In the genomic region with DNA sequence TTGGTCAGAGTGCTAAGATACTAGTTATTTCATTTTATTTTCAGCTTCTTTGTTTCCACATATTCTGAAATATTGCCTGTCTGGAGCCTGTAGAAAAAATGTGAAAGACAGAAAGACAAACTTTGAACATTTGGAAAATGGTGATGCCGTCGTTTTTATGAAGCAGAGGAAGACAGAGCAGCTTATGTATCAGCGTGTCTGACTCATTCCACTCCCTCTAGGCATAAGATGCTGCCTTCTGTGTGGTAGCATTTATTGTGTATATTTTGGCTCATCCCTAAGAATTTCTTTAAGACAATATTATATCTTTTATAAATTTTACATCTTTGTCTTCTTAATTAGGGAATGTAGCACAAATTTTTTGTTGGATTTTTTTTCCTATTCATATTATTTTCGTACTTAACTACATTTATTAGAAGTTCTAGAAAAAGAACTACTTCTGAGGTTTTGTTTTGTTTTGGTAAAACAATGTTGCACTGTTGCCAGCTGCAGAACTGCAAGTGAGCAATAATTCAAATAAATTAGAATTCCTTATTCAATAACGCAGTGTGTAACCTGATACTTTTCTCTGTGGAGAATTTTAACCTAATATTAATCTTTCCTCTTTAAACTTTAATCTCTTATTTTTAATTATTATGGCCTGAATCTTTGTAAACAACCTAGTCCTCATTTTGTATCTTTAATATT, we compare ENCODE assay signal across 13 cellular contexts.
DNase-seq lines count a peak whose midpoint lies in the region; ATAC-seq, FAIRE-seq and TF ChIP-seq lines count a peak whose summit lies in the region.
"Had no signal": no experiment of that assay in that cellular context is flagged by ENCODE, and none has a peak within 500 bp of the region (broad histone marks: within the 10 kb centered on the region; RNA-seq: fewer than 3 reads in every experiment).

No MANE protein-coding gene starts in this region.

- no peaks in the 10 kb centered on the region for H3K9me1 ChIP-seq in keratinocyte (ENCODE audit: control insufficient read depth, extremely low read depth, insufficient read depth, low read length)

- H3K36me3 ChIP-seq in keratinocyte (ENCODE audit: control insufficient read depth in 2 of 2, extremely low read depth in 1 of 2, insufficient read depth in 2 of 2, low read length in 2 of 2) = no peaks in the 10 kb centered on the region
- H3K36me3 ChIP-seq in ascending aorta = no peaks in the 10 kb centered on the region

- dilution Hi-C loops in keratinocyte (cut with MboI; ENCODE audit: extremely low pct_ligation_motif_present, low sequenced_read_pairs) = no loop called here

- ATAC-seq in esophagus mucosa = no peak
- ATAC-seq: stimulated activated effector memory CD8-positive, alpha-beta T cell treated with anti-CD3 and anti-CD28 coated beads, Interleukin-12 subunit alpha, Interleukin-12 subunit beta, amount 100 ng/mL, for 72 hours; T-helper 17 cell had no signal

- H3K4me3 ChIP-seq in AG09309 (ENCODE audit: control insufficient read depth, low read depth, low read length) = no peak overlapping the region
- H3K4me3 ChIP-seq in cardiac fibroblast (replicated peaks in 1 of 2; ENCODE audit: low read depth in 2 of 2, low read length in 2 of 2) = no peak overlapping the region
- no peak overlapping the region for H3K4me3 ChIP-seq in keratinocyte (ENCODE audit: control insufficient read depth in 2 of 3, extremely low read depth in 1 of 3, insufficient read depth in 2 of 3, low read depth in 1 of 3, low read length in 3 of 3)
- H3K4me3 ChIP-seq in ascending aorta = no peak overlapping the region

- H3K27me3 ChIP-seq in keratinocyte (ENCODE audit: control insufficient read depth, extremely low read depth, insufficient read depth, low read length) (no peaks in the 10 kb centered on the region), ascending aorta (no peaks in the 10 kb centered on the region)

- H3K79me2 ChIP-seq in keratinocyte (ENCODE audit: control insufficient read depth, insufficient read depth, low read length) = no peaks in the 10 kb centered on the region

- TF ChIP-seq CTCF in AG09309 (IDR thresholded peaks at IDR 0.05; ENCODE audit: control insufficient read depth, insufficient read depth, low read depth, low read length, missing control alignments) (no peak), cardiac fibroblast (IDR thresholded peaks at IDR 0.05; ENCODE audit: low read depth, low read length) (no peak), keratinocyte (optimal IDR thresholded peaks at IDR 0.05 in 1 of 3, IDR thresholded peaks at IDR 0.05 in 1 of 3, conservative IDR thresholded peaks at IDR 0.05 in 1 of 3; ENCODE audit: extremely low read depth in 1 of 3, insufficient read depth in 2 of 3, low read length in 3 of 3) (no peak), ascending aorta (IDR thresholded peaks at IDR 0.05) (no peak)

- peaks cover 5% of the 10 kb centered on the region for H3K4me1 ChIP-seq in keratinocyte (ENCODE audit: control insufficient read depth, extremely low read depth, insufficient read depth, low read length)
- no peaks in the 10 kb centered on the region for H3K4me1 ChIP-seq in ascending aorta

- H4K20me1 ChIP-seq in keratinocyte (ENCODE audit: control insufficient read depth, extremely low read depth, insufficient read depth, low read length) = no peaks in the 10 kb centered on the region

- intact Hi-C loops in ascending aorta (cut with DNase I) = no loop called here

- H3K27ac ChIP-seq in keratinocyte (ENCODE audit: control insufficient read depth, insufficient read depth, low read length) = no peak overlapping the region
- H3K27ac ChIP-seq in ascending aorta = no peak overlapping the region

- no peaks in the 10 kb centered on the region for H3K9me3 ChIP-seq in keratinocyte (ENCODE audit: control insufficient read depth, low read depth, low read length)
- no peaks in the 10 kb centered on the region for H3K9me3 ChIP-seq in ascending aorta

- FAIRE-seq in keratinocyte (lab: Jason Lieb, UNC) = peak; percentile 73

- H3K4me2 ChIP-seq in keratinocyte (ENCODE audit: control insufficient read depth, extremely low read depth, insufficient read depth, low read depth, low read length) = no peak overlapping the region

- H3K9ac ChIP-seq in keratinocyte (ENCODE audit: control insufficient read depth, extremely low read depth, insufficient read depth, low read length) = no peak overlapping the region

- no peak overlapping the region for H2AFZ ChIP-seq in keratinocyte (ENCODE audit: control insufficient read depth, low read length)

- peak; percentile 31 for DNase-seq in AG09309 (ENCODE audit: low read depth)
- DNase-seq in M059J (ENCODE audit: low read depth) = peak; percentile 58
- peak; percentile 29 to 72 for DNase-seq in cardiac fibroblast (ENCODE audit: low read depth in 2 of 2)
- DNase-seq in keratinocyte (ENCODE audit: low read depth, low spot score) = no peak
- no peak for DNase-seq in NCI-H345 (lab: John Stamatoyannopoulos, UW)
- DNase-seq in ascending aorta (ENCODE audit: low spot score in 2 of 2) = no peak
- DNase-seq in stimulated activated naive CD4-positive, alpha-beta T cell (lab: John Stamatoyannopoulos, UW) = no peak
- DNase-seq: activated CD4-positive, alpha-beta T cell treated with anti-CD3 and anti-CD28 coated beads, Interleukin-2, amount 10 ng/mL, durations not matched to agents 7 days and 5 days; central memory CD4-positive, alpha-beta T cell; nucleus accumbens; T-helper 17 cell had no signal

Comparison
In these comparisons a context has a peak if more than half of its experiments do, and no peak if none do; other contexts are left out.
1. DNase-seq: peak in AG09309 (single experiment), M059J (single experiment) and cardiac fibroblast (2 of 2); none in keratinocyte (single experiment), NCI-H345 (single experiment), ascending aorta (0 of 2) and stimulated activated naive CD4-positive, alpha-beta T cell (0 of 6).